In the genomic region with DNA sequence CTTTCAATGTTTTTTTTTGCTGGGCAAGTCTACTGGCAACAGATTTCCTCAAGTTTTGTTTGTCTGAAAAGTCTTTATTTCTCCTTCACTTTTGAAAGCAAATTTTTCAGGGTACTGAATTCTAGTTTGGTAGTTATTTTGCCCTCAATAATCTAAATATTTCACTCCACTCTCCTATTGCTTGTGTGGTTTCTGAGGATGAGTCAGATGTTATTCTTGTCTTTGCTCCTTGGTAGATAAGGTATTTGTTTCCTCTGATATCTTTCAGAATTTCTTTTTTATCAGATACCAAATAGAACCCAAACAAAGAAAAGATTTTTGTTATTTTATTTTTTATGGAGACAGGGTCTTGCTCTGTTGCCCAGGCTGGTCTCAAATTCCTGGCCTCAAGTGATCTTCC, we compare ENCODE assay signal across 23 cellular contexts.
"Had no signal": no experiment of that assay in that cellular context is flagged by ENCODE, and none has a peak within 500 bp of the region (broad histone marks: within the 10 kb centered on the region; RNA-seq: fewer than 3 reads in every experiment).

No MANE protein-coding gene starts in this region.

- H3K4me2 ChIP-seq: neural progenitor cell had no signal

- H3K4me3 ChIP-seq: coronary artery, gastroesophageal sphincter, left ventricle myocardium inferior, lower lobe of right lung, neural progenitor cell, ovary, spleen, tibial artery, upper lobe of left lung, uterus had no signal

- H2AFZ ChIP-seq: neural progenitor cell had no signal

- H3K27me3 ChIP-seq: gastroesophageal sphincter, neural progenitor cell, ovary, spleen, tibial artery, upper lobe of left lung, uterus had no signal

- H3K36me3 ChIP-seq: gastroesophageal sphincter, left ventricle myocardium inferior, lower lobe of right lung, neural progenitor cell, ovary, spleen, tibial artery, upper lobe of left lung, uterus had no signal

- ATAC-seq: gastroesophageal sphincter; left cardiac atrium; lower lobe of right lung; natural killer cell treated with Interleukin-12 subunit alpha and Interleukin-12 subunit beta and Interleukin-15 and Interleukin-18, amount 100 ng/mL, for 72 hours; right cardiac atrium; stimulated activated memory B cell treated with anti-CD40 and anti-IgM and Interleukin-4, amounts not matched to agents 10 μg/mL and 1 μg/mL and 100 μg/mL, for 72 hours had no signal

- H3K4me1 ChIP-seq: gastroesophageal sphincter, left ventricle myocardium inferior, lower lobe of right lung, neural progenitor cell, spleen, tibial artery, upper lobe of left lung, uterus had no signal

- H3K9me3 ChIP-seq: gastroesophageal sphincter, lower lobe of right lung, ovary, tibial artery, upper lobe of left lung, uterus had no signal

- DNase-seq: effector CD4-positive, alpha-beta T cell; foreskin fibroblast; glutamatergic neuron; left cardiac atrium; left ventricle myocardium inferior; lower lobe of right lung; mesenchymal stem cell; midbrain; nucleus accumbens; ovary; right cardiac atrium; spleen; stimulated activated CD4-positive, alpha-beta T cell treated with anti-CD3 and anti-CD28 coated beads, Interleukin-15, amount 100 ng/mL, for 24 hours; stimulated activated CD4-positive, alpha-beta T cell treated with anti-CD3 and anti-CD28 coated beads, Interleukin-1b, Interleukin-23, amount 100 ng/mL, for 48 hours; stimulated activated CD4-positive, alpha-beta T cell treated with anti-CD3 and anti-CD28 coated beads, Interleukin-4, amount 100 ng/mL, for 24 hours; tibial artery; upper lobe of left lung; uterus had no signal

- H3K27ac ChIP-seq: coronary artery, gastroesophageal sphincter, left ventricle myocardium inferior, lower lobe of right lung, neural progenitor cell, ovary, spleen, tibial artery, uterus had no signal

- H3K9ac ChIP-seq: neural progenitor cell had no signal
